Comparison of ENCODE assay signal across 8 cellular contexts in genomic region chr4:126547352-126547751, GRCh38.
"Had no signal": no experiment of that assay in that cellular context is flagged by ENCODE, and none has a peak within 500 bp of the region (broad histone marks: within the 10 kb centered on the region; RNA-seq: fewer than 3 reads in every experiment).

No MANE protein-coding gene starts in this region.

- H3K4me3 ChIP-seq: GM12878 had no signal

- FAIRE-seq: G401.6, GM12878, GM12891, GM12892, GM18507, GM19239 had no signal

- ATAC-seq: GM12878 had no signal

- DNase-seq: GDM1, GF-D8 had no signal
